In genomic region chr16:17374668-17375255, GRCh38 we compare ENCODE assay signal across 21 cellular contexts.
DNase-seq lines count a peak whose midpoint lies in the region; ATAC-seq lines count a peak whose summit lies in the region.
"Had no signal": no experiment of that assay in that cellular context is flagged by ENCODE, and none has a peak within 500 bp of the region (broad histone marks: within the 10 kb centered on the region; RNA-seq: fewer than 3 reads in every experiment).

No MANE protein-coding gene starts in this region.

- no peaks in the 10 kb centered on the region for H3K36me3 Mint-ChIP-seq in CD4-positive, CD25-positive, alpha-beta regulatory T cell
- H3K36me3 Mint-ChIP-seq in activated CD4-positive, alpha-beta T cell treated with anti-CD3 and anti-CD28 coated beads, Interleukin-2, amount 10 ng/mL, durations not matched to agents 7 days and 5 days (ENCODE audit: low read depth) = peaks cover 47% of the 10 kb centered on the region
- H3K36me3 Mint-ChIP-seq in immature natural killer cell = no peaks in the 10 kb centered on the region
- H3K36me3 Mint-ChIP-seq: brain had no signal

- peaks cover 19 to 85% (median 51%) of the 10 kb centered on the region in 4 donors for H3K4me1 Mint-ChIP-seq in CD4-positive, CD25-positive, alpha-beta regulatory T cell
- H3K4me1 Mint-ChIP-seq in activated CD4-positive, alpha-beta T cell treated with anti-CD3 and anti-CD28 coated beads, Interleukin-2, amount 10 ng/mL, durations not matched to agents 7 days and 5 days = peaks cover 81% of the 10 kb centered on the region
- H3K4me1 Mint-ChIP-seq in immature natural killer cell = peaks cover 82 to 92% of the 10 kb centered on the region in 2 donors

- no peak overlapping the region for H3K4me3 Mint-ChIP-seq in CD4-positive, CD25-positive, alpha-beta regulatory T cell
- H3K4me3 Mint-ChIP-seq in activated CD4-positive, alpha-beta T cell treated with anti-CD3 and anti-CD28 coated beads, Interleukin-2, amount 10 ng/mL, durations not matched to agents 7 days and 5 days = no peak overlapping the region
- peak overlapping the region in 1 of 5 donors; percentile 25 for H3K4me3 Mint-ChIP-seq in immature natural killer cell
- H3K4me3 Mint-ChIP-seq: GM23338; stimulated activated naive CD8-positive, alpha-beta T cell treated with anti-CD3 and anti-CD28 coated beads, Interleukin-15, Interleukin-2, amounts not matched to agents 100 ng/mL and 50 ng/mL, for 24 hours had no signal

- no peaks in the 10 kb centered on the region for H3K9me3 Mint-ChIP-seq in CD4-positive, CD25-positive, alpha-beta regulatory T cell
- no peaks in the 10 kb centered on the region for H3K9me3 Mint-ChIP-seq in activated CD4-positive, alpha-beta T cell treated with anti-CD3 and anti-CD28 coated beads, Interleukin-2, amount 10 ng/mL, durations not matched to agents 7 days and 5 days
- no peaks in the 10 kb centered on the region for H3K9me3 Mint-ChIP-seq in immature natural killer cell
- H3K9me3 Mint-ChIP-seq: brain; GM23338; stimulated activated naive CD8-positive, alpha-beta T cell treated with anti-CD3 and anti-CD28 coated beads, Interleukin-15, Interleukin-2, amounts not matched to agents 100 ng/mL and 50 ng/mL, for 24 hours had no signal

- H3K4me1 ChIP-seq in CD4-positive, CD25-positive, alpha-beta regulatory T cell (ENCODE audit: control insufficient read depth, insufficient read depth, low read length, poor library complexity, severe bottlenecking) = peaks cover 23% of the 10 kb centered on the region

- no peaks in the 10 kb centered on the region for H3K36me3 ChIP-seq in CD4-positive, CD25-positive, alpha-beta regulatory T cell (ENCODE audit: control insufficient read depth, insufficient read depth, low read length)
- H3K36me3 ChIP-seq: MG63, spleen, upper lobe of left lung had no signal

- H3K27ac Mint-ChIP-seq in CD4-positive, CD25-positive, alpha-beta regulatory T cell = peak overlapping the region; percentile 6 to 62 (median 58)
- peak overlapping the region; percentile 5 for H3K27ac Mint-ChIP-seq in activated CD4-positive, alpha-beta T cell treated with anti-CD3 and anti-CD28 coated beads, Interleukin-2, amount 10 ng/mL, durations not matched to agents 7 days and 5 days
- H3K27ac Mint-ChIP-seq in immature natural killer cell = peak overlapping the region in 4 of 6 donors; percentile 54 to 69 (median 65)

- H3K4me3 ChIP-seq in CD4-positive, CD25-positive, alpha-beta regulatory T cell (ENCODE audit: low read depth, low read length) = no peak overlapping the region
- H3K4me3 ChIP-seq: GM23338, MG63, spleen, upper lobe of left lung had no signal

- CTCF ChIA-PET in activated CD4-positive, alpha-beta T cell treated with anti-CD3 and anti-CD28 coated beads, Interleukin-2, amount 10 ng/mL, durations not matched to agents 7 days and 5 days (lab: Charles Lee) = interaction anchor here (1.1 to 1.6 kb wide), 6 partner anchors 8 to 42 kb away, joined by 3 to 5 read pairs (median 4); no protein-coding TSS in a partner anchor

- H3K27ac ChIP-seq in CD4-positive, CD25-positive, alpha-beta regulatory T cell (ENCODE audit: insufficient read depth, low read length, poor library complexity, severe bottlenecking) = no peak overlapping the region
- H3K27ac ChIP-seq: upper lobe of left lung had no signal

- ATAC-seq in CD4-positive, CD25-positive, alpha-beta regulatory T cell (ENCODE audit: low read depth in 2 of 2) = no peak
- no peak for ATAC-seq in GM18858 (IDR thresholded peaks at IDR 0.05; ENCODE audit: unreplicated experiment)
- ATAC-seq: GM23338 had no signal

- no peaks in the 10 kb centered on the region for H3K27me3 ChIP-seq in CD4-positive, CD25-positive, alpha-beta regulatory T cell (ENCODE audit: control insufficient read depth, insufficient read depth, low read length)
- H3K27me3 ChIP-seq: MG63, spleen, upper lobe of left lung had no signal

- H3K9me3 ChIP-seq in CD4-positive, CD25-positive, alpha-beta regulatory T cell (ENCODE audit: control insufficient read depth in 2 of 2, low read length in 2 of 2) = no peaks in the 10 kb centered on the region
- H3K9me3 ChIP-seq: MG63, spleen, upper lobe of left lung had no signal

- H3K27me3 Mint-ChIP-seq in CD4-positive, CD25-positive, alpha-beta regulatory T cell = no peaks in the 10 kb centered on the region
- H3K27me3 Mint-ChIP-seq in activated CD4-positive, alpha-beta T cell treated with anti-CD3 and anti-CD28 coated beads, Interleukin-2, amount 10 ng/mL, durations not matched to agents 7 days and 5 days = no peaks in the 10 kb centered on the region
- peaks cover under 1 to 8% (median 2%) of the 10 kb centered on the region in 3 donors for H3K27me3 Mint-ChIP-seq in immature natural killer cell (ENCODE audit: low read depth in 3 of 3)
- H3K27me3 Mint-ChIP-seq: stimulated activated naive CD8-positive, alpha-beta T cell treated with anti-CD3 and anti-CD28 coated beads, Interleukin-15, Interleukin-2, amounts not matched to agents 100 ng/mL and 50 ng/mL, for 24 hours had no signal

- POLR2A ChIA-PET in activated CD4-positive, alpha-beta T cell treated with anti-CD3 and anti-CD28 coated beads, Interleukin-2, amount 10 ng/mL, durations not matched to agents 7 days and 5 days (lab: Charles Lee) = no interaction called here

- DNase-seq in activated CD4-positive, alpha-beta T cell treated with anti-CD3 and anti-CD28 coated beads for 48 hours = peak; percentile 36
- DNase-seq in activated CD4-positive, alpha-beta T cell treated with anti-CD3 and anti-CD28 coated beads for 1 hour = no peak
- no peak for DNase-seq in CD4-positive, CD25-positive, alpha-beta regulatory T cell
- DNase-seq in activated CD4-positive, alpha-beta T cell treated with anti-CD3 and anti-CD28 coated beads, Interleukin-2, amount 10 ng/mL, durations not matched to agents 7 days and 5 days = no peak
- DNase-seq in immature natural killer cell (no peak), SHP77 treated with DMSO at 0.1 percent for 48 hours (lab: John Stamatoyannopoulos, UW) (no peak), RPMI8226 (no peak)
- DNase-seq: activated CD8-positive, alpha-beta memory T cell treated with anti-CD3 and anti-CD28 coated beads for 24 hours; activated gamma-delta T cell; foreskin melanocyte; MG63; NCI-H1436 treated with DMSO at 0.1 percent for 48 hours; NCI-H2171; NCI-H69; OCI-M1; spleen; upper lobe of left lung had no signal

Comparison
In these comparisons a context has a peak if more than half of its experiments do, and no peak if none do; other contexts are left out.
1. H3K27ac Mint-ChIP-seq: peak in every context shown above with its lines; median percentile 65 in immature natural killer cell; 58 in CD4-positive, CD25-positive, alpha-beta regulatory T cell; 5 in activated CD4-positive, alpha-beta T cell treated with anti-CD3 and anti-CD28 coated beads, Interleukin-2, amount 10 ng/mL, durations not matched to agents 7 days and 5 days.